1 cellular context compared by ENCODE assay signal in the genomic region with DNA sequence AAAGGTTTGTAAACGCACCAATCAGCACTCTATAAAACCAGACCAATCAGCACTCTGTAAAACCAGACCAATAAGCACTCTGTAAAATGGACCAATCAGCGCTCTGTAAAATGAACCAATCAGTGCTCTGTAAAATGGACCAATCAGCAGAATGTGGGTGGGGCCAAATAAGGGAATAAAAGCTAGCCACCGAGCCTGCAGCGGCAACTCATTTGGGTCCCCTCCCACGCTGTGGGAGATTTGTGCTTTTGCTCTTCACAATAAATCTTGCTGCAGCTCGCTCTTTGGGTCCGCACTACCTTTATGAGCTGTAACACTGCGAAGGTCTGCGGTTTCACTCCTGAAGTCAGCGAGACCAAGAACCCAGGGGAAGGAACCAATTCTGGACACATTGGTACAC.
A peak's percentile ranks its signal among the peaks of the same experiment; 100 is the strongest.
TF ChIP-seq lines count a peak whose summit lies in the region.

No MANE protein-coding gene starts in this region.

TF ChIP-seq in K562, 482 proteins besides CTCF, POLR2A, EP300 and RAD21 (continued from another document):
- TF ChIP-seq, protein P1, sequence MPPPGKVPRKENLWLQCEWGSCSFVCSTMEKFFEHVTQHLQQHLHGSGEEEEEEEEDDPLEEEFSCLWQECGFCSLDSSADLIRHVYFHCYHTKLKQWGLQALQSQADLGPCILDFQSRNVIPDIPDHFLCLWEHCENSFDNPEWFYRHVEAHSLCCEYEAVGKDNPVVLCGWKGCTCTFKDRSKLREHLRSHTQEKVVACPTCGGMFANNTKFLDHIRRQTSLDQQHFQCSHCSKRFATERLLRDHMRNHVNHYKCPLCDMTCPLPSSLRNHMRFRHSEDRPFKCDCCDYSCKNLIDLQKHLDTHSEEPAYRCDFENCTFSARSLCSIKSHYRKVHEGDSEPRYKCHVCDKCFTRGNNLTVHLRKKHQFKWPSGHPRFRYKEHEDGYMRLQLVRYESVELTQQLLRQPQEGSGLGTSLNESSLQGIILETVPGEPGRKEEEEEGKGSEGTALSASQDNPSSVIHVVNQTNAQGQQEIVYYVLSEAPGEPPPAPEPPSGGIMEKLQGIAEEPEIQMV (tag; conservative IDR thresholded peaks at IDR 0.05; ENCODE audit: low read depth): no peak
- TF ChIP-seq, protein P2, sequence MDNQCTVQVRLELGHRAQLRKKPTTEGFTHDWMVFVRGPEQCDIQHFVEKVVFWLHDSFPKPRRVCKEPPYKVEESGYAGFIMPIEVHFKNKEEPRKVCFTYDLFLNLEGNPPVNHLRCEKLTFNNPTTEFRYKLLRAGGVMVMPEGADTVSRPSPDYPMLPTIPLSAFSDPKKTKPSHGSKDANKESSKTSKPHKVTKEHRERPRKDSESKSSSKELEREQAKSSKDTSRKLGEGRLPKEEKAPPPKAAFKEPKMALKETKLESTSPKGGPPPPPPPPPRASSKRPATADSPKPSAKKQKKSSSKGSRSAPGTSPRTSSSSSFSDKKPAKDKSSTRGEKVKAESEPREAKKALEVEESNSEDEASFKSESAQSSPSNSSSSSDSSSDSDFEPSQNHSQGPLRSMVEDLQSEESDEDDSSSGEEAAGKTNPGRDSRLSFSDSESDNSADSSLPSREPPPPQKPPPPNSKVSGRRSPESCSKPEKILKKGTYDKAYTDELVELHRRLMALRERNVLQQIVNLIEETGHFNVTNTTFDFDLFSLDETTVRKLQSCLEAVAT (IDR thresholded peaks at IDR 0.05): no peak
- TF ChIP-seq NONO (IDR thresholded peaks at IDR 0.05; ENCODE audit: low read depth in 2 of 2, low read length in 1 of 2) (no peak), RBM25 (IDR thresholded peaks at IDR 0.05; ENCODE audit: low read depth, low read length, severe bottlenecking) (peak; percentile 19), NFYB (IDR thresholded peaks at IDR 0.05; ENCODE audit: extremely low read depth, insufficient read length) (peak; percentile 90)
